ENCODE assay signal across 1 cellular context in genomic region chr12:66169221-66170170, GRCh38.
TF ChIP-seq lines count a peak whose summit lies in the region.

TSS of gene TMBIM4 (minus strand) at chr12:66169996. CDS start at chr12:66169951, 45 bp downstream.

TF ChIP-seq in HepG2, 621 proteins besides CTCF, POLR2A, EP300 and RAD21 (continued from another document and continues in another):
- TF ChIP-seq ZSCAN12 (CRISPR knock-in tag; IDR thresholded peaks at IDR 0.05): peak; percentile 68; the same call in 1 of the 2 replicates
- no peak for TF ChIP-seq GPBP1L1 (CRISPR knock-in tag; IDR thresholded peaks at IDR 0.05)
- TF ChIP-seq ZNF605 (CRISPR knock-in tag; IDR thresholded peaks at IDR 0.05): peak; percentile 79
- peak; percentile 95 for TF ChIP-seq GABPB1 (CRISPR knock-in tag; IDR thresholded peaks at IDR 0.05)
- TF ChIP-seq, protein P1, sequence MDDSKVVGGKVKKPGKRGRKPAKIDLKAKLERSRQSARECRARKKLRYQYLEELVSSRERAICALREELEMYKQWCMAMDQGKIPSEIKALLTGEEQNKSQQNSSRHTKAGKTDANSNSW (CRISPR knock-in tag; IDR thresholded peaks at IDR 0.05; ENCODE audit: borderline replicate concordance): peak; percentile 55; the same call in 1 of the 2 replicates
- 0 out of 2 replicates have a peak, but pooled peaks have one; percentile 20 for TF ChIP-seq ZNF451 (CRISPR knock-in tag; IDR thresholded peaks at IDR 0.05)
- TF ChIP-seq PRPF4 (IDR thresholded peaks at IDR 0.05; ENCODE audit: low read depth, low read length, poor library complexity, severe bottlenecking): no peak
- peak; percentile 67; the same call in 1 of the 2 replicates for TF ChIP-seq ZNF772 (CRISPR knock-in tag; IDR thresholded peaks at IDR 0.05)
- TF ChIP-seq, protein P2, sequence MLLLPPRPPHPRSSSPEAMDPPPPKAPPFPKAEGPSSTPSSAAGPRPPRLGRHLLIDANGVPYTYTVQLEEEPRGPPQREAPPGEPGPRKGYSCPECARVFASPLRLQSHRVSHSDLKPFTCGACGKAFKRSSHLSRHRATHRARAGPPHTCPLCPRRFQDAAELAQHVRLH (CRISPR knock-in tag; IDR thresholded peaks at IDR 0.05; ENCODE audit: borderline replicate concordance, low read depth): 0 out of 2 replicates have a peak, but pooled peaks have one; percentile 34
- TF ChIP-seq ZIK1 (CRISPR knock-in tag; IDR thresholded peaks at IDR 0.05; ENCODE audit: borderline replicate concordance, low read depth): peak; percentile 25; the same call in 1 of the 2 replicates
- no peak for TF ChIP-seq ZNF569 (CRISPR knock-in tag; IDR thresholded peaks at IDR 0.05; ENCODE audit: borderline replicate concordance)
- TF ChIP-seq ZNF432 (CRISPR knock-in tag; IDR thresholded peaks at IDR 0.05; ENCODE audit: borderline replicate concordance): no peak
- TF ChIP-seq ZNF740 (CRISPR knock-in tag; IDR thresholded peaks at IDR 0.05): peak; percentile 51; the same call in 1 of the 2 replicates
- no peak for TF ChIP-seq ZNF24 (IDR thresholded peaks at IDR 0.05)
- no peak; the same call in 1 of the 2 replicates for TF ChIP-seq TBX3 (IDR thresholded peaks at IDR 0.05; ENCODE audit: borderline replicate concordance)
- 0 out of 2 replicates have a peak, but pooled peaks have one; percentile 65 for TF ChIP-seq CENPT (CRISPR knock-in tag; IDR thresholded peaks at IDR 0.05; ENCODE audit: low read depth)
- TF ChIP-seq ZBTB8A (CRISPR knock-in tag; IDR thresholded peaks at IDR 0.05; ENCODE audit: borderline replicate concordance, low read depth): peak; percentile 44; the same call in 1 of the 2 replicates
- TF ChIP-seq, protein P3, sequence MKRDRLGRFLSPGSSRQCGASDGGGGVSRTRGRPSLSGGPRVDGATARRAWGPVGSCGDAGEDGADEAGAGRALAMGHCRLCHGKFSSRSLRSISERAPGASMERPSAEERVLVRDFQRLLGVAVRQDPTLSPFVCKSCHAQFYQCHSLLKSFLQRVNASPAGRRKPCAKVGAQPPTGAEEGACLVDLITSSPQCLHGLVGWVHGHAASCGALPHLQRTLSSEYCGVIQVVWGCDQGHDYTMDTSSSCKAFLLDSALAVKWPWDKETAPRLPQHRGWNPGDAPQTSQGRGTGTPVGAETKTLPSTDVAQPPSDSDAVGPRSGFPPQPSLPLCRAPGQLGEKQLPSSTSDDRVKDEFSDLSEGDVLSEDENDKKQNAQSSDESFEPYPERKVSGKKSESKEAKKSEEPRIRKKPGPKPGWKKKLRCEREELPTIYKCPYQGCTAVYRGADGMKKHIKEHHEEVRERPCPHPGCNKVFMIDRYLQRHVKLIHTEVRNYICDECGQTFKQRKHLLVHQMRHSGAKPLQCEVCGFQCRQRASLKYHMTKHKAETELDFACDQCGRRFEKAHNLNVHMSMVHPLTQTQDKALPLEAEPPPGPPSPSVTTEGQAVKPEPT (CRISPR knock-in tag; IDR thresholded peaks at IDR 0.05; ENCODE audit: low read depth): peak; percentile 70; the same call in 1 of the 2 replicates
- TF ChIP-seq SKI (IDR thresholded peaks at IDR 0.05; ENCODE audit: partially characterized antibody): peak; percentile 44
- TF ChIP-seq RXRB (CRISPR knock-in tag; IDR thresholded peaks at IDR 0.05; ENCODE audit: borderline replicate concordance): peak; percentile 29; the same call in 1 of the 2 replicates
- peak; percentile 79 for TF ChIP-seq ZNF746 (CRISPR knock-in tag; IDR thresholded peaks at IDR 0.05)
- no peak for TF ChIP-seq NR0B2 (CRISPR knock-in tag; IDR thresholded peaks at IDR 0.05)
- TF ChIP-seq DPF2 (CRISPR knock-in tag; IDR thresholded peaks at IDR 0.05; ENCODE audit: borderline replicate concordance, low read depth): 0 out of 2 replicates have a peak, but pooled peaks have one; percentile 39
- TF ChIP-seq, protein P4, sequence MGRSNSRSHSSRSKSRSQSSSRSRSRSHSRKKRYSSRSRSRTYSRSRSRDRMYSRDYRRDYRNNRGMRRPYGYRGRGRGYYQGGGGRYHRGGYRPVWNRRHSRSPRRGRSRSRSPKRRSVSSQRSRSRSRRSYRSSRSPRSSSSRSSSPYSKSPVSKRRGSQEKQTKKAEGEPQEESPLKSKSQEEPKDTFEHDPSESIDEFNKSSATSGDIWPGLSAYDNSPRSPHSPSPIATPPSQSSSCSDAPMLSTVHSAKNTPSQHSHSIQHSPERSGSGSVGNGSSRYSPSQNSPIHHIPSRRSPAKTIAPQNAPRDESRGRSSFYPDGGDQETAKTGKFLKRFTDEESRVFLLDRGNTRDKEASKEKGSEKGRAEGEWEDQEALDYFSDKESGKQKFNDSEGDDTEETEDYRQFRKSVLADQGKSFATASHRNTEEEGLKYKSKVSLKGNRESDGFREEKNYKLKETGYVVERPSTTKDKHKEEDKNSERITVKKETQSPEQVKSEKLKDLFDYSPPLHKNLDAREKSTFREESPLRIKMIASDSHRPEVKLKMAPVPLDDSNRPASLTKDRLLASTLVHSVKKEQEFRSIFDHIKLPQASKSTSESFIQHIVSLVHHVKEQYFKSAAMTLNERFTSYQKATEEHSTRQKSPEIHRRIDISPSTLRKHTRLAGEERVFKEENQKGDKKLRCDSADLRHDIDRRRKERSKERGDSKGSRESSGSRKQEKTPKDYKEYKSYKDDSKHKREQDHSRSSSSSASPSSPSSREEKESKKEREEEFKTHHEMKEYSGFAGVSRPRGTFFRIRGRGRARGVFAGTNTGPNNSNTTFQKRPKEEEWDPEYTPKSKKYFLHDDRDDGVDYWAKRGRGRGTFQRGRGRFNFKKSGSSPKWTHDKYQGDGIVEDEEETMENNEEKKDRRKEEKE (IDR thresholded peaks at IDR 0.05): no peak
- TF ChIP-seq SAFB2 (CRISPR knock-in tag; IDR thresholded peaks at IDR 0.05; ENCODE audit: borderline replicate concordance, low read depth): peak; percentile 53; the same call in 1 of the 2 replicates
- peak; percentile 10 for TF ChIP-seq PITX1 (CRISPR knock-in tag; IDR thresholded peaks at IDR 0.05)
- TF ChIP-seq ZNF883 (CRISPR knock-in tag; IDR thresholded peaks at IDR 0.05; ENCODE audit: not compliant biosample characterization): no peak
- no peak for TF ChIP-seq MAFF (IDR thresholded peaks at IDR 0.05; ENCODE audit: low read depth, low read length)
- no peak for TF ChIP-seq MBD4 (IDR thresholded peaks at IDR 0.05; ENCODE audit: borderline replicate concordance, low read length)
- no peak for TF ChIP-seq FOXK1 (CRISPR knock-in tag; IDR thresholded peaks at IDR 0.05; ENCODE audit: borderline replicate concordance, low read depth)
- no peak for TF ChIP-seq ZNF468 (CRISPR knock-in tag; IDR thresholded peaks at IDR 0.05)
- TF ChIP-seq ZNF792 (CRISPR knock-in tag; IDR thresholded peaks at IDR 0.05): peak; percentile 75; the same call in 1 of the 2 replicates
- TF ChIP-seq SOX6 (IDR thresholded peaks at IDR 0.05): no peak
- TF ChIP-seq SOX6 (CRISPR knock-in tag; IDR thresholded peaks at IDR 0.05): 0 out of 2 replicates have a peak, but pooled peaks have one; percentile 48
- TF ChIP-seq ZNF441 (CRISPR knock-in tag; IDR thresholded peaks at IDR 0.05; ENCODE audit: borderline replicate concordance): peak; percentile 77
- 0 out of 2 replicates have a peak, but pooled peaks have one; percentile 5 for TF ChIP-seq STAT5B (CRISPR knock-in tag; IDR thresholded peaks at IDR 0.05)
- no peak for TF ChIP-seq DDIT3 (CRISPR knock-in tag; IDR thresholded peaks at IDR 0.05)
- TF ChIP-seq ZNF790 (CRISPR knock-in tag; IDR thresholded peaks at IDR 0.05; ENCODE audit: borderline replicate concordance): peak; percentile 73
- no peak for TF ChIP-seq ZNF382 (CRISPR knock-in tag; IDR thresholded peaks at IDR 0.05; ENCODE audit: borderline replicate concordance)
- TF ChIP-seq HOXA5 (CRISPR knock-in tag; IDR thresholded peaks at IDR 0.05): 0 out of 2 replicates have a peak, but pooled peaks have one; percentile 76
- TF ChIP-seq GATA4 (IDR thresholded peaks at IDR 0.05; ENCODE audit: borderline replicate concordance, low read depth): no peak
- peak; percentile 53; the same call in 1 of the 2 replicates for TF ChIP-seq ZNF180 (CRISPR knock-in tag; IDR thresholded peaks at IDR 0.05; ENCODE audit: borderline replicate concordance, low read depth)
- peak; percentile 34; the same call in 1 of the 2 replicates for TF ChIP-seq SMAD9 (CRISPR knock-in tag; IDR thresholded peaks at IDR 0.05)
- no peak; the same call in 1 of the 2 replicates for TF ChIP-seq GPN1 (CRISPR knock-in tag; IDR thresholded peaks at IDR 0.05; ENCODE audit: borderline replicate concordance)
- TF ChIP-seq ZNF782 (CRISPR knock-in tag; IDR thresholded peaks at IDR 0.05; ENCODE audit: borderline replicate concordance): peak; percentile 79; the same call in 1 of the 2 replicates
- TF ChIP-seq HNRNPK (IDR thresholded peaks at IDR 0.05; ENCODE audit: low read depth, low read length, poor library complexity, severe bottlenecking): no peak
- TF ChIP-seq NBN (conservative IDR thresholded peaks at IDR 0.05): no peak
- TF ChIP-seq ZSCAN30 (CRISPR knock-in tag; IDR thresholded peaks at IDR 0.05): no peak
- TF ChIP-seq ZKSCAN8 (CRISPR knock-in tag; IDR thresholded peaks at IDR 0.05; ENCODE audit: borderline replicate concordance): no peak
- TF ChIP-seq EED (CRISPR knock-in tag; IDR thresholded peaks at IDR 0.05): peak; percentile 79
- TF ChIP-seq ATRX (CRISPR knock-in tag; IDR thresholded peaks at IDR 0.05; ENCODE audit: borderline replicate concordance): no peak
- no peak for TF ChIP-seq RORA (CRISPR knock-in tag; IDR thresholded peaks at IDR 0.05)
- no peak for TF ChIP-seq PHB2 (IDR thresholded peaks at IDR 0.05; ENCODE audit: partially characterized antibody)
- no peak for TF ChIP-seq ATM (IDR thresholded peaks at IDR 0.05; ENCODE audit: borderline replicate concordance)
- TF ChIP-seq HNRNPLL (IDR thresholded peaks at IDR 0.05; ENCODE audit: low read depth, low read length, poor library complexity, severe bottlenecking): peak; percentile 79
- peak; percentile 57 for TF ChIP-seq PATZ1 (CRISPR knock-in tag; IDR thresholded peaks at IDR 0.05)
- no peak for TF ChIP-seq HIC2 (CRISPR knock-in tag; IDR thresholded peaks at IDR 0.05; ENCODE audit: low read depth)
- no peak for TF ChIP-seq TOE1 (CRISPR knock-in tag; IDR thresholded peaks at IDR 0.05)
